Comparison of ENCODE assay signal across 8 cellular contexts in the genomic region with DNA sequence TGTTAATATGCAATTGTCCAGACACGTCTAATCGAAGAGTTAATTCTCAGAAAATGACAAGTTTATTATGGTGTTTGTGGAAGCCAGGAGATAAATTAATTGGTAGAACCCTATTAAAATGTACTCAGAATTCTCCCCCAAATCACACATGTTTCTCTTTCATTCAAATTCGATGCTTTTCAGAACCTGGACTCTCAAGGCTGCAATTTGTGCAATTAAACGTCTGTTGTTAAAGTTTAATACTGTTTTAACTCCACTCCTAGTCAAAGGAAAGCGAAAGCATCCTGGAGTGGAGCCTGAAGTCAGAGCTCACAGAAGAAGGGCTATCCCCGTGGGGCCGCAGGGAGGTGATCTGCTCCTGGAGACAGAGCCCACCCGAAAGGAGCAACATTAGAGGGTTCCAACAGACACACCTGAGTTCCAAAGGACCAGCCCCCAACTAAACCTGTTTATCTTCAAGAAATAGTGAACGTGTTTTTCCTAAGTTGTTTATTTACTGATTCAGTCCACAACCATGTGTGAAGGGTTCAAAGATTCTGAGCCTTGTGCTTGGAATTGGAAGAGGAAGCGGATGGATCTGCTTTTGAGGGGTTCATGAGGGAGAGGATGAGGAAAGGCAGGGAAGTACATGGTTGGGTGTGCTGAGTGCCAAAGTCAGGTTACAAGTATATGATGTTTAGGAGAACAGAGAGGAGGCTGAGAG.
DNase-seq lines count a peak whose midpoint lies in the region; ATAC-seq and TF ChIP-seq lines count a peak whose summit lies in the region.

No MANE protein-coding gene starts in this region.

- no peak for TF ChIP-seq CTCF in PC-9 (conservative IDR thresholded peaks at IDR 0.05)
- no peak for TF ChIP-seq CTCF in esophagus muscularis mucosa (IDR thresholded peaks at IDR 0.05)

- peaks cover 43 to 53% of the 10 kb centered on the region in 2 donors for H3K27me3 Mint-ChIP-seq in CD4-positive, alpha-beta memory T cell

- H3K79me2 ChIP-seq in PC-9 (ENCODE audit: low read depth) = no peaks in the 10 kb centered on the region

- peak overlapping the region; percentile 75 to 90 (median 84) for H3K4me3 Mint-ChIP-seq in CD4-positive, alpha-beta memory T cell

- peak in 1 of 5 donors; percentile 0 for DNase-seq in CD4-positive, alpha-beta memory T cell
- peak in 1 of 2 experiments; percentile 50 for DNase-seq in PC-9
- no peak for DNase-seq in esophagus muscularis mucosa (ENCODE audit: extremely low spot score)
- DNase-seq in OCI-M2 (lab: John Stamatoyannopoulos, UW; ENCODE audit: unreplicated experiment) = no peak
- no peak for DNase-seq in NCI-H2107 (lab: John Stamatoyannopoulos, UW)
- no peak for DNase-seq in dedifferentiated amniotic fluid mesenchymal stem cell (ENCODE audit: extremely low spot score)

- no peak overlapping the region for H3K27ac ChIP-seq in CD4-positive, alpha-beta memory T cell (ENCODE audit: low read depth, low read length)
- H3K27ac ChIP-seq in PC-9 (peak overlapping the region; percentile 80), esophagus muscularis mucosa (replicated peaks in 1 of 4) (peak overlapping the region in 1 of 4 donors; percentile 42)

- H3F3A ChIP-seq in PC-9 (ENCODE audit: insufficient read depth, low read depth) = peaks cover 24% of the 10 kb centered on the region

- no peaks in the 10 kb centered on the region for H3K36me3 Mint-ChIP-seq in CD4-positive, alpha-beta memory T cell

- H2AFZ ChIP-seq in PC-9 = peak overlapping the region; percentile 76
- peak overlapping the region; percentile 68 for H2AFZ ChIP-seq in neuron (ENCODE audit: low read depth, low read length)

- H3K9me3 Mint-ChIP-seq in CD4-positive, alpha-beta memory T cell = no peaks in the 10 kb centered on the region

- POLR2A ChIA-PET in CD4-positive, alpha-beta memory T cell (lab: Charles Lee; ENCODE audit: partially characterized antibody) = no interaction called here
- POLR2A ChIA-PET in PC-9 (lab: Charles Lee; ENCODE audit: unreplicated experiment) = interaction anchor here (0.7 kb wide), 1 partner anchor 9 kb away, joined by 3 read pairs; no protein-coding TSS in a partner anchor

- no peaks in the 10 kb centered on the region for H3K9me2 ChIP-seq in PC-9 (ENCODE audit: insufficient read depth)

- peaks cover 17% of the 10 kb centered on the region for H3K4me1 ChIP-seq in CD4-positive, alpha-beta memory T cell (ENCODE audit: insufficient read depth, low read length)
- H3K4me1 ChIP-seq in PC-9 (replicated peaks; ENCODE audit: insufficient read depth) = peaks cover 56% of the 10 kb centered on the region
- peaks cover 16 to 23% (median 20%) of the 10 kb centered on the region in 4 donors for H3K4me1 ChIP-seq in esophagus muscularis mucosa
- H3K4me1 ChIP-seq in neuron (ENCODE audit: insufficient read depth, low read length) = peaks cover 5% of the 10 kb centered on the region

- no peak for TF ChIP-seq POLR2A in esophagus muscularis mucosa (IDR thresholded peaks at IDR 0.05; ENCODE audit: low read depth)

- peak overlapping the region; percentile 36 to 45 for H3K4me3 ChIP-seq in CD4-positive, alpha-beta memory T cell (ENCODE audit: low read length in 2 of 2)
- H3K4me3 ChIP-seq in PC-9 (peak overlapping the region; percentile 35; the same call in 1 of the 2 replicates), esophagus muscularis mucosa (peak overlapping the region; percentile 52 to 68 (median 56)), neuron (ENCODE audit: low read length) (peak overlapping the region; percentile 52)

- 26% methylated on average over 10 of the region's 10 CpGs for WGBS in esophagus muscularis mucosa

- no peaks in the 10 kb centered on the region for H3K36me3 ChIP-seq in CD4-positive, alpha-beta memory T cell (ENCODE audit: insufficient read depth, low read length)
- 0 out of 2 replicates have a peak, but pooled peaks cover 3% of the 10 kb centered on the region for H3K36me3 ChIP-seq in PC-9 (ENCODE audit: low read depth)
- H3K36me3 ChIP-seq in esophagus muscularis mucosa = no peaks in the 10 kb centered on the region
- H3K36me3 ChIP-seq in neuron (ENCODE audit: insufficient read depth, low read length) = no peaks in the 10 kb centered on the region

- intact Hi-C loops in CD4-positive, alpha-beta memory T cell (cut with micrococcal nuclease) = loop anchor here (10.0 kb wide), 1 partner anchor 63 kb away; the partner anchor contains the start of gene AKT3
- intact Hi-C loops in PC-9 (cut with micrococcal nuclease; ENCODE audit: unreplicated experiment) = loop anchor here (2.0 to 5.0 kb wide), 2 partner anchors 66 to 131 kb away; partner anchors contain the start of gene AKT3
- intact Hi-C loops in esophagus muscularis mucosa (cut with DNase I) = no loop called here

- peak overlapping the region in 2 of 7 donors; percentile 14 to 15 for H3K27ac Mint-ChIP-seq in CD4-positive, alpha-beta memory T cell

- no peaks in the 10 kb centered on the region for H4K20me1 ChIP-seq in PC-9 (ENCODE audit: insufficient read depth)

- H3K4me1 Mint-ChIP-seq in CD4-positive, alpha-beta memory T cell = peaks cover 13 to 22% (median 19%) of the 10 kb centered on the region in 4 donors

- BruUV-seq in PC-9 (replicated peaks; lab: Mats Ljungman, UMichigan) = TSS peak; percentile 88

- H3K4me2 ChIP-seq in PC-9 = peak overlapping the region; percentile 69

- CTCF ChIA-PET in CD4-positive, alpha-beta memory T cell (lab: Charles Lee; ENCODE audit: partially characterized antibody) = no interaction called here
- CTCF ChIA-PET in PC-9 (lab: Charles Lee) = no interaction called here

- H3K27me3 ChIP-seq in CD4-positive, alpha-beta memory T cell (ENCODE audit: insufficient read depth, low read length) = peaks cover 20% of the 10 kb centered on the region
- no peaks in the 10 kb centered on the region for H3K27me3 ChIP-seq in PC-9 (ENCODE audit: insufficient read depth, low read depth)
- peaks cover 0 to 32% (median 6%) of the 10 kb centered on the region in 4 donors for H3K27me3 ChIP-seq in esophagus muscularis mucosa
- no peaks in the 10 kb centered on the region for H3K27me3 ChIP-seq in neuron (ENCODE audit: insufficient read depth, low read length)

- TF ChIP-seq EP300 in esophagus muscularis mucosa (IDR thresholded peaks at IDR 0.05) = no peak

- H3K9me3 ChIP-seq in CD4-positive, alpha-beta memory T cell (ENCODE audit: control insufficient read depth in 1 of 2, low read length in 2 of 2) = no peaks in the 10 kb centered on the region
- H3K9me3 ChIP-seq in PC-9 (ENCODE audit: insufficient read depth, low read depth) (no peaks in the 10 kb centered on the region; the same call in 1 of the 2 replicates), esophagus muscularis mucosa (no peaks in the 10 kb centered on the region), neuron (ENCODE audit: low read length) (no peaks in the 10 kb centered on the region)

- no peak for ATAC-seq in GM21619 (IDR thresholded peaks at IDR 0.05; ENCODE audit: unreplicated experiment)
